9 cellular contexts compared by ENCODE assay signal in the genomic region with DNA sequence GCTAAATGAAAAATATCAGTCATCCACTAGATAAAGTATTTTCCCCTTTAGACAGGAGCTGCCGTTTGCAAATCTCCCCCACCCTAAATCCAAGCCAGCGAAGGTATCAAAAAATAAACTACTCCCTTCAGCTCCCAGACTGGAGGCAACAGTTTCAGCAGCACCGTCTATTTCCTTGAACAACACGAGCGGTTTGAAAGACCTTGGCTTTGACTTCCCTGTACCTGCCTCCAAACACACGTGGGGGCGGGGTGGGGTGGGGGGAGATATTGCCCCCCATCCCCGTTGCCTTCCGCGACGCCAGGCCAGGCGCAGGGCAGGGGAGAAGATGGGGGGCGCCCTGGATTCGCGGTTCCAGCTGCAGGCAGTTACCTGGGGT. TPM values are rescaled to one million over a fixed set of nuclear protein-coding genes. Genes with fewer than 3 reads are reported as not detected.
DNase-seq lines count a peak whose midpoint lies in the region; ATAC-seq, FAIRE-seq and TF ChIP-seq lines count a peak whose summit lies in the region.
"Had no signal": no experiment of that assay in that cellular context is flagged by ENCODE, and none has a peak within 500 bp of the region (broad histone marks: within the 10 kb centered on the region; RNA-seq: fewer than 3 reads in every experiment).

No MANE protein-coding gene starts in this region.

- DNase-seq in SK-N-SH (no peak), HepG2 (ENCODE audit: low spot score) (no peak), GM19238 (ENCODE audit: insufficient read length, low spot score) (no peak)
- no peak for DNase-seq in stimulated activated naive CD8-positive, alpha-beta T cell treated with anti-CD3 and anti-CD28 coated beads, Interleukin-15, amount 100 ng/mL, for 72 hours
- DNase-seq: ACHN had no signal

- H3K9me3 ChIP-seq in SK-N-SH (no peaks in the 10 kb centered on the region), HepG2 (ENCODE audit: low read length) (no peaks in the 10 kb centered on the region)

- 76% methylated on average over 13 of the region's 15 CpGs for WGBS in SK-N-SH (ENCODE audit: low lambda C conversion rate)
- WGBS in HepG2 (ENCODE audit: low lambda C conversion rate): 3% methylated on average over 9 of the region's 15 CpGs

- intact Hi-C loops in HepG2 (cut with micrococcal nuclease; ENCODE audit: unreplicated experiment): no loop called here

- no peaks in the 10 kb centered on the region for H3K36me3 Mint-ChIP-seq in brain

- no peak for FAIRE-seq in HepG2 (lab: Jason Lieb, UNC)

- H3K79me2 ChIP-seq in SK-N-SH (ENCODE audit: insufficient read depth) (no peaks in the 10 kb centered on the region), HepG2 (ENCODE audit: insufficient read depth, low read length) (no peaks in the 10 kb centered on the region)

- POLR2A ChIA-PET in SK-N-SH (lab: Yijun Ruan, JAX) (interaction anchor here (1.1 to 1.6 kb wide), 2 partner anchors 21 to 41 kb away, joined by 3 to 6 read pairs; no protein-coding TSS in a partner anchor), HepG2 (lab: Yijun Ruan, JAX) (interaction anchor here (3.8 kb wide), 1 partner anchor 15 kb away, joined by 23 read pairs; no protein-coding TSS in a partner anchor)

- CTCF ChIA-PET in SK-N-SH (lab: Yijun Ruan, JAX): interaction anchor here (1.0 to 1.9 kb wide), 6 partner anchors 8 to 216 kb away, joined by 3 to 11 read pairs (median 4); no protein-coding TSS in a partner anchor
- CTCF ChIA-PET in HepG2 (lab: Yijun Ruan, JAX; ENCODE audit: low intra/inter-chr PET ratio, low total read pairs): no interaction called here

- H3K27ac ChIP-seq in SK-N-SH (ENCODE audit: low read depth in 2 of 2, low read length in 1 of 2) (no peak overlapping the region), HepG2 (ENCODE audit: extremely low read length, insufficient read depth, low read length) (no peak overlapping the region)

- peaks cover 37% of the 10 kb centered on the region for H3K4me1 Mint-ChIP-seq in brain
- peaks cover 14% of the 10 kb centered on the region for H3K4me1 Mint-ChIP-seq in stimulated activated naive CD8-positive, alpha-beta T cell treated with anti-CD3 and anti-CD28 coated beads, Interleukin-15, amount 100 ng/mL, for 72 hours

- H3K9ac ChIP-seq in SK-N-SH (no peak overlapping the region), HepG2 (ENCODE audit: insufficient read depth, low read depth, low read length) (no peak overlapping the region)

- 0 out of 2 replicates have a peak overlapping the region, but pooled peaks have one; percentile 66 for H3K4me2 ChIP-seq in SK-N-SH
- peak overlapping the region; percentile 82 for H3K4me2 ChIP-seq in HepG2 (ENCODE audit: low read depth, low read length)

- peak overlapping the region in 4 of 5 experiments; percentile 15 to 54 (median 35) for H3K27ac Mint-ChIP-seq in brain
- H3K27ac Mint-ChIP-seq in stimulated activated naive CD8-positive, alpha-beta T cell treated with anti-CD3 and anti-CD28 coated beads, Interleukin-15, amount 100 ng/mL, for 72 hours: no peak overlapping the region

- no TSS peak for BruUV-seq in HepG2 (replicated peaks; lab: Mats Ljungman, UMichigan)

- H3K4me3 ChIP-seq in SK-N-SH (ENCODE audit: low read depth in 2 of 2, low read length in 1 of 2) (peak overlapping the region in 1 of 2 experiments; percentile 49; a peak in 2 of 4 replicates), HepG2 (replicated peaks in 1 of 3; ENCODE audit: insufficient read depth in 1 of 3, low read depth in 2 of 3, low read length in 3 of 3) (peak overlapping the region; percentile 40 to 71 (median 60))

- peak overlapping the region; percentile 77 to 89 (median 80) for H3K4me3 Mint-ChIP-seq in brain
- H3K4me3 Mint-ChIP-seq in stimulated activated naive CD8-positive, alpha-beta T cell treated with anti-CD3 and anti-CD28 coated beads, Interleukin-15, amount 100 ng/mL, for 72 hours: peak overlapping the region; percentile 8 to 31

- H3K9me3 Mint-ChIP-seq in brain: no peaks in the 10 kb centered on the region
- no peaks in the 10 kb centered on the region for H3K9me3 Mint-ChIP-seq in stimulated activated naive CD8-positive, alpha-beta T cell treated with anti-CD3 and anti-CD28 coated beads, Interleukin-15, amount 100 ng/mL, for 72 hours

- H4K20me1 ChIP-seq in SK-N-SH (ENCODE audit: insufficient read depth): no peaks in the 10 kb centered on the region
- H4K20me1 ChIP-seq in HepG2 (ENCODE audit: insufficient read depth, low read length): no peaks in the 10 kb centered on the region

- peaks cover 39% of the 10 kb centered on the region for H3K27me3 ChIP-seq in SK-N-SH (ENCODE audit: insufficient read depth)
- H3K27me3 ChIP-seq in HepG2 (ENCODE audit: control insufficient read depth in 1 of 2, insufficient read depth in 2 of 2, low read length in 2 of 2): peaks cover 5 to 25% of the 10 kb centered on the region in 2 experiments; a peak in 3 of 5 replicates

- no peaks in the 10 kb centered on the region for H3K36me3 ChIP-seq in SK-N-SH (replicated peaks in 1 of 2; ENCODE audit: control insufficient read depth in 1 of 2, insufficient read depth in 2 of 2, low read length in 1 of 2)
- no peaks in the 10 kb centered on the region for H3K36me3 ChIP-seq in HepG2 (replicated peaks in 1 of 2; ENCODE audit: control insufficient read depth in 1 of 2, insufficient read depth in 2 of 2, low read length in 2 of 2)

- in situ Hi-C loops in HepG2 (cut with HindIII; ENCODE audit: extremely low pct_ligation_motif_present, low pct_unique_long_range_greater_than_20kb): loop anchor here (10.0 kb wide), 1 partner anchor 119 kb away; no protein-coding TSS in a partner anchor

- H3F3A ChIP-seq in SK-N-SH (replicated peaks; ENCODE audit: insufficient read depth): peaks cover 3% of the 10 kb centered on the region

- no peak for TF ChIP-seq POLR2A in HepG2 (IDR thresholded peaks at IDR 0.05; ENCODE audit: insufficient read depth in 1 of 2, low read depth in 2 of 2, low read length in 2 of 2)

- ATAC-seq in SK-N-SH treated with all-trans-retinoic acid at 6 μM for 48 hours (no peak), HepG2 (peak; percentile 12; the same call in 2 of the 3 replicates), GM18909 (IDR thresholded peaks at IDR 0.05; ENCODE audit: poor library complexity, unreplicated experiment) (no peak), HG03135 (IDR thresholded peaks at IDR 0.05; ENCODE audit: unreplicated experiment) (no peak)
- no peak for ATAC-seq in stimulated activated naive CD8-positive, alpha-beta T cell treated with anti-CD3 and anti-CD28 coated beads, Interleukin-15, amount 100 ng/mL, for 72 hours

- no peaks in the 10 kb centered on the region for H3K9me2 ChIP-seq in SK-N-SH

- TF ChIP-seq CTCF in SK-N-SH (IDR thresholded peaks at IDR 0.05): no peak
- no peak for TF ChIP-seq CTCF in brain (conservative IDR thresholded peaks at IDR 0.05)
- TF ChIP-seq CTCF in HepG2 (CRISPR knock-in tag; IDR thresholded peaks at IDR 0.05): no peak

- H2AFZ ChIP-seq in SK-N-SH (ENCODE audit: low read depth) (no peak overlapping the region), HepG2 (ENCODE audit: low read length) (no peak overlapping the region)

- no peak for TF ChIP-seq RAD21 in SK-N-SH (IDR thresholded peaks at IDR 0.05; ENCODE audit: low read length)
- no peak for TF ChIP-seq RAD21 in HepG2 (CRISPR knock-in tag; IDR thresholded peaks at IDR 0.05)

- peaks cover 53% of the 10 kb centered on the region for H3K27me3 Mint-ChIP-seq in brain
- peaks cover 70% of the 10 kb centered on the region for H3K27me3 Mint-ChIP-seq in stimulated activated naive CD8-positive, alpha-beta T cell treated with anti-CD3 and anti-CD28 coated beads, Interleukin-15, amount 100 ng/mL, for 72 hours

- TF ChIP-seq EP300 in SK-N-SH (IDR thresholded peaks at IDR 0.05; ENCODE audit: borderline replicate concordance in 1 of 2, low read depth in 1 of 2, low read length in 1 of 2): no peak
- TF ChIP-seq EP300 in HepG2 (IDR thresholded peaks at IDR 0.05; ENCODE audit: low read depth in 2 of 2, low read length in 2 of 2): no peak
- TF ChIP-seq EP300 in HepG2 (CRISPR knock-in tag; IDR thresholded peaks at IDR 0.05; ENCODE audit: borderline replicate concordance): no peak

- H3K4me1 ChIP-seq in SK-N-SH (ENCODE audit: control insufficient read depth in 1 of 2, insufficient read depth in 2 of 2, low read depth in 1 of 2, low read length in 1 of 2): peaks cover 0 to 25% of the 10 kb centered on the region in 2 experiments; a peak in 1 of 4 replicates
- peaks cover 43% of the 10 kb centered on the region for H3K4me1 ChIP-seq in HepG2 (ENCODE audit: insufficient read depth, low read length)

TF ChIP-seq in SK-N-SH, 30 proteins besides CTCF, POLR2A, EP300 and RAD21 (continues in another document):
- TF ChIP-seq CHD2 (IDR thresholded peaks at IDR 0.05; ENCODE audit: low read length, partially characterized antibody): no peak

TF ChIP-seq in SK-N-SH treated with all-trans-retinoic acid at 6 μM for 48 hours, 23 proteins besides CTCF, POLR2A, EP300 and RAD21 (continues in another document):
- no peak for TF ChIP-seq ESRRG (CRISPR knock-in tag; IDR thresholded peaks at IDR 0.05)

RNA-seq across cellular contexts. Expression of a gene that starts 0.8 kb away (rescaled TPM):
- 0.05 and 0.12 TPM in 2 replicates for polyA plus RNA-seq in SK-N-SH (2012; rRNA removed)
- polyA plus RNA-seq in SK-N-SH (2012; cell fraction: cytosol; rRNA removed): 0.04 and 0.14 TPM in 2 replicates
- 0.17 and 0.35 TPM in 2 replicates for polyA plus RNA-seq in SK-N-SH (2012; cell fraction: nucleus; rRNA removed)
- polyA plus RNA-seq in brain (ENCODE audit: insufficient read depth, low read depth, low replicate concordance): 2.8 TPM
- 0.38 and 0.45 TPM in 2 replicates for total RNA-seq in HepG2 (2016; rRNA removed; fragmentation: Illumina TruSeq; extraction: Trizol)
- total RNA-seq in HepG2 (2016; cell fraction: cytosol; rRNA removed; fragmentation: Illumina TruSeq; extraction: Trizol; ENCODE audit: low read depth): 0.10 and 0.71 TPM in 2 replicates
- total RNA-seq in HepG2 (2016; cell fraction: insoluble cytoplasmic fraction; rRNA removed; fragmentation: Illumina TruSeq; extraction: Trizol): 0.55 and 0.76 TPM in 2 replicates
- 0.38 and 0.59 TPM in 2 replicates for total RNA-seq in HepG2 (2016; cell fraction: membrane; rRNA removed; fragmentation: Illumina TruSeq; extraction: Trizol)
- 2.0 and 4.0 TPM in 2 replicates for total RNA-seq in HepG2 (2016; cell fraction: nucleus; rRNA removed; fragmentation: Illumina TruSeq; extraction: Trizol)
- 0.26 and 0.33 TPM in 2 replicates for polyA plus RNA-seq in HepG2 (2011; rRNA removed)
- polyA plus RNA-seq in HepG2 (2011; cell fraction: cytosol; rRNA removed): 0.06 and 0.13 TPM in 2 replicates
- polyA plus RNA-seq in HepG2 (2011; cell fraction: nucleus; rRNA removed): 0.51 and 1.1 TPM in 2 replicates
- 1.1 and 3.4 TPM in 2 replicates for polyA plus RNA-seq in HepG2 (2012)
- 0.10 and 0.14 TPM in 2 replicates for polyA plus RNA-seq in HepG2 (2016; cell fraction: cytosol; fragmentation: Illumina TruSeq; extraction: Trizol; ENCODE audit: low read depth)
- polyA plus RNA-seq in HepG2 (2016; cell fraction: insoluble cytoplasmic fraction; fragmentation: Illumina TruSeq; extraction: Trizol; ENCODE audit: low read depth): 0.24 and 0.58 TPM in 2 replicates
- 0.15 TPM in 1 of 2 replicates, not detected in the other for polyA plus RNA-seq in HepG2 (2016; cell fraction: membrane; fragmentation: Illumina TruSeq; extraction: Trizol; ENCODE audit: low read depth)
- 2.1 and 2.2 TPM in 2 replicates for polyA plus RNA-seq in HepG2 (2016; cell fraction: nucleus; fragmentation: Illumina TruSeq; extraction: Trizol; ENCODE audit: insufficient read depth, low read depth)
- polyA minus RNA-seq in HepG2 (2011; rRNA and poly(A)+ RNA removed; ENCODE audit: low replicate concordance): 0.42 and 9.7 TPM in 2 replicates
- 0.79 TPM in 1 of 2 replicates, not detected in the other for polyA minus RNA-seq in HepG2 (2011; cell fraction: cytosol; rRNA and poly(A)+ RNA removed)
- polyA minus RNA-seq in HepG2 (2011; cell fraction: nucleus; rRNA and poly(A)+ RNA removed): 1.2 and 2.7 TPM in 2 replicates

Comparison
In these comparisons a context has a peak if more than half of its experiments do, and no peak if none do; other contexts are left out.
1. H3K27ac Mint-ChIP-seq: peak in brain (4 of 5); none in stimulated activated naive CD8-positive, alpha-beta T cell treated with anti-CD3 and anti-CD28 coated beads, Interleukin-15, amount 100 ng/mL, for 72 hours (0 of 2).